In the genomic region with DNA sequence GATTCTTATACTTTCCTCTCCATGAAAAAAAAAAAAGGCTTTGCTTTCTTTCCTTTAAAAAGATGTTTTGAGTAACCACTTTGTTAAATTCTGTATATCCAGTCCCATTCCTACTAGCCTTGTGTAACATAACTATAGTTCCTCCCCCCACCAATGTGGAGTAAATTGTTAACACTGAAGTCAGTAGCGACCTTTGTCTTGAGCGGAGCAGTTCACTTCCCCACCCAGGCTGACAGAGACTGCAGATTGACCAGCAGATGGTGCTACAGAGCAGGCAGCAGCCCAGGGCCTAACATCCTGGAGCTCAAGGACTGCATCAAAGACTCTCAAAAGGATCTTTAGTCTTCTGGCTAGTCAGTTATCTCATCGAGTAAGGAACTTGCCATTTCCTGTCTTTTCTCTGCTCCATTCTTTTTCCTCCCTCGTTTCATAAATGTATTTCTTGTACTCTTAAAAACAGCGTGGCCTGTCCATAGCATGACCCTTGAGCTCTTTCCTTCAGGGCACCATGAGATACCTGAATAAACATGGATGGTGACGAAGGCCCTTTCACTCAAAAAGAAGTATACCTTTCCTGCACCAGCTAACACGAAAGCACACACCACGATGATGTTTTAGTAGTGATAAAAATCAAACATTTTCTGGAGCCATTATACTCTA, we compare ENCODE assay signal across 1 cellular context.
TF ChIP-seq lines count a peak whose summit lies in the region.

No MANE protein-coding gene starts in this region.

TF ChIP-seq in HepG2, 621 proteins besides CTCF, POLR2A, EP300 and RAD21 (continued from another document and continues in another):
- TF ChIP-seq ZNF589 (CRISPR knock-in tag; conservative IDR thresholded peaks at IDR 0.05): no peak
- no peak for TF ChIP-seq MAF1 (CRISPR knock-in tag; IDR thresholded peaks at IDR 0.05; ENCODE audit: borderline replicate concordance)
- TF ChIP-seq ISX (CRISPR knock-in tag; conservative IDR thresholded peaks at IDR 0.05): no peak
- peak; percentile 33; the same call in 1 of the 2 replicates for TF ChIP-seq ZNF616 (CRISPR knock-in tag; IDR thresholded peaks at IDR 0.05; ENCODE audit: low read depth)
- TF ChIP-seq ZNF792 (CRISPR knock-in tag; IDR thresholded peaks at IDR 0.05): peak; percentile 46; the same call in 1 of the 2 replicates
- no peak for TF ChIP-seq CHD4 (IDR thresholded peaks at IDR 0.05; ENCODE audit: borderline replicate concordance, low read length)
- no peak for TF ChIP-seq ZNF496 (CRISPR knock-in tag; IDR thresholded peaks at IDR 0.05; ENCODE audit: insufficient replicate concordance)
- TF ChIP-seq, protein P1, sequence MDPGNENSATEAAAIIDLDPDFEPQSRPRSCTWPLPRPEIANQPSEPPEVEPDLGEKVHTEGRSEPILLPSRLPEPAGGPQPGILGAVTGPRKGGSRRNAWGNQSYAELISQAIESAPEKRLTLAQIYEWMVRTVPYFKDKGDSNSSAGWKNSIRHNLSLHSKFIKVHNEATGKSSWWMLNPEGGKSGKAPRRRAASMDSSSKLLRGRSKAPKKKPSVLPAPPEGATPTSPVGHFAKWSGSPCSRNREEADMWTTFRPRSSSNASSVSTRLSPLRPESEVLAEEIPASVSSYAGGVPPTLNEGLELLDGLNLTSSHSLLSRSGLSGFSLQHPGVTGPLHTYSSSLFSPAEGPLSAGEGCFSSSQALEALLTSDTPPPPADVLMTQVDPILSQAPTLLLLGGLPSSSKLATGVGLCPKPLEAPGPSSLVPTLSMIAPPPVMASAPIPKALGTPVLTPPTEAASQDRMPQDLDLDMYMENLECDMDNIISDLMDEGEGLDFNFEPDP (CRISPR knock-in tag; conservative IDR thresholded peaks at IDR 0.05): no peak
- TF ChIP-seq ZNF33A (CRISPR knock-in tag; IDR thresholded peaks at IDR 0.05; ENCODE audit: borderline replicate concordance): no peak
- TF ChIP-seq, protein P2, sequence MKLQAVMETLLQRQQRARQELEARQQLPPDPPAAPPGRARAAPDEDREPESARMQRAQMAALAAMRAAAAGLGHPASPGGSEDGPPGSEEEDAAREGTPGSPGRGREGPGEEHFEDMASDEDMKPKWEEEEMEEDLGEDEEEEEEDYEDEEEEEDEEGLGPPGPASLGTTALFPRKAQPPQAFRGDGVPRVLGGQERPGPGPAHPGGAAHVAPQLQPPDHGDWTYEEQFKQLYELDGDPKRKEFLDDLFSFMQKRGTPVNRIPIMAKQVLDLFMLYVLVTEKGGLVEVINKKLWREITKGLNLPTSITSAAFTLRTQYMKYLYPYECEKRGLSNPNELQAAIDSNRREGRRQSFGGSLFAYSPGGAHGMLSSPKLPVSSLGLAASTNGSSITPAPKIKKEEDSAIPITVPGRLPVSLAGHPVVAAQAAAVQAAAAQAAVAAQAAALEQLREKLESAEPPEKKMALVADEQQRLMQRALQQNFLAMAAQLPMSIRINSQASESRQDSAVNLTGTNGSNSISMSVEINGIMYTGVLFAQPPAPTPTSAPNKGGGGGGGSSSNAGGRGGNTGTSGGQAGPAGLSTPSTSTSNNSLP (IDR thresholded peaks at IDR 0.05; ENCODE audit: low read depth, low read length): no peak
- peak; percentile 96 for TF ChIP-seq ZMYM4 (CRISPR knock-in tag; IDR thresholded peaks at IDR 0.05)
- TF ChIP-seq ZNF124 (CRISPR knock-in tag; IDR thresholded peaks at IDR 0.05): no peak
- TF ChIP-seq ZNF672 (CRISPR knock-in tag; IDR thresholded peaks at IDR 0.05): no peak
- TF ChIP-seq IRF2 (CRISPR knock-in tag; IDR thresholded peaks at IDR 0.05): peak; percentile 62
- no peak for TF ChIP-seq ZNF775 (CRISPR knock-in tag; IDR thresholded peaks at IDR 0.05; ENCODE audit: borderline replicate concordance)
- no peak for TF ChIP-seq ARNT (IDR thresholded peaks at IDR 0.05)
- TF ChIP-seq MXI1 (IDR thresholded peaks at IDR 0.05; ENCODE audit: borderline replicate concordance, low read depth, low read length): no peak
- peak; percentile 63 for TF ChIP-seq MED1 (CRISPR knock-in tag; IDR thresholded peaks at IDR 0.05)
- no peak for TF ChIP-seq SRY (CRISPR knock-in tag; IDR thresholded peaks at IDR 0.05)
- TF ChIP-seq, protein P3, sequence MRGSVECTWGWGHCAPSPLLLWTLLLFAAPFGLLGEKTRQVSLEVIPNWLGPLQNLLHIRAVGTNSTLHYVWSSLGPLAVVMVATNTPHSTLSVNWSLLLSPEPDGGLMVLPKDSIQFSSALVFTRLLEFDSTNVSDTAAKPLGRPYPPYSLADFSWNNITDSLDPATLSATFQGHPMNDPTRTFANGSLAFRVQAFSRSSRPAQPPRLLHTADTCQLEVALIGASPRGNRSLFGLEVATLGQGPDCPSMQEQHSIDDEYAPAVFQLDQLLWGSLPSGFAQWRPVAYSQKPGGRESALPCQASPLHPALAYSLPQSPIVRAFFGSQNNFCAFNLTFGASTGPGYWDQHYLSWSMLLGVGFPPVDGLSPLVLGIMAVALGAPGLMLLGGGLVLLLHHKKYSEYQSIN (CRISPR knock-in tag; IDR thresholded peaks at IDR 0.05; ENCODE audit: borderline replicate concordance): no peak
- TF ChIP-seq GABPA (IDR thresholded peaks at IDR 0.05; ENCODE audit: low read depth, low read length): no peak
- no peak for TF ChIP-seq GABPA (CRISPR knock-in tag; IDR thresholded peaks at IDR 0.05; ENCODE audit: low read depth)
- TF ChIP-seq, protein P4, sequence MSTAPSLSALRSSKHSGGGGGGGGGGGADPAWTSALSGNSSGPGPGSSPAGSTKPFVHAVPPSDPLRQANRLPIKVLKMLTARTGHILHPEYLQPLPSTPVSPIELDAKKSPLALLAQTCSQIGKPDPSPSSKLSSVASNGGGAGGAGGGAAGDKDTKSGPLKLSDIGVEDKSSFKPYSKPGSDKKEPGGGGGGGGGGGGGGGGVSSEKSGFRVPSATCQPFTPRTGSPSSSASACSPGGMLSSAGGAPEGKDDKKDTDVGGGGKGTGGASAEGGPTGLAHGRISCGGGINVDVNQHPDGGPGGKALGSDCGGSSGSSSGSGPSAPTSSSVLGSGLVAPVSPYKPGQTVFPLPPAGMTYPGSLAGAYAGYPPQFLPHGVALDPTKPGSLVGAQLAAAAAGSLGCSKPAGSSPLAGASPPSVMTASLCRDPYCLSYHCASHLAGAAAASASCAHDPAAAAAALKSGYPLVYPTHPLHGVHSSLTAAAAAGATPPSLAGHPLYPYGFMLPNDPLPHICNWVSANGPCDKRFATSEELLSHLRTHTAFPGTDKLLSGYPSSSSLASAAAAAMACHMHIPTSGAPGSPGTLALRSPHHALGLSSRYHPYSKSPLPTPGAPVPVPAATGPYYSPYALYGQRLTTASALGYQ (CRISPR knock-in tag; IDR thresholded peaks at IDR 0.05): no peak
- no peak for TF ChIP-seq PHF8 (CRISPR knock-in tag; IDR thresholded peaks at IDR 0.05)
- TF ChIP-seq ZNF720 (CRISPR knock-in tag; IDR thresholded peaks at IDR 0.05): no peak
- no peak for TF ChIP-seq NFE2 (CRISPR knock-in tag; IDR thresholded peaks at IDR 0.05)
- TF ChIP-seq ZNF484 (CRISPR knock-in tag; IDR thresholded peaks at IDR 0.05; ENCODE audit: borderline replicate concordance, low read depth): no peak
- TF ChIP-seq RFX1 (IDR thresholded peaks at IDR 0.05): no peak
- no peak for TF ChIP-seq AHR (CRISPR knock-in tag; IDR thresholded peaks at IDR 0.05)
- TF ChIP-seq, protein P5, sequence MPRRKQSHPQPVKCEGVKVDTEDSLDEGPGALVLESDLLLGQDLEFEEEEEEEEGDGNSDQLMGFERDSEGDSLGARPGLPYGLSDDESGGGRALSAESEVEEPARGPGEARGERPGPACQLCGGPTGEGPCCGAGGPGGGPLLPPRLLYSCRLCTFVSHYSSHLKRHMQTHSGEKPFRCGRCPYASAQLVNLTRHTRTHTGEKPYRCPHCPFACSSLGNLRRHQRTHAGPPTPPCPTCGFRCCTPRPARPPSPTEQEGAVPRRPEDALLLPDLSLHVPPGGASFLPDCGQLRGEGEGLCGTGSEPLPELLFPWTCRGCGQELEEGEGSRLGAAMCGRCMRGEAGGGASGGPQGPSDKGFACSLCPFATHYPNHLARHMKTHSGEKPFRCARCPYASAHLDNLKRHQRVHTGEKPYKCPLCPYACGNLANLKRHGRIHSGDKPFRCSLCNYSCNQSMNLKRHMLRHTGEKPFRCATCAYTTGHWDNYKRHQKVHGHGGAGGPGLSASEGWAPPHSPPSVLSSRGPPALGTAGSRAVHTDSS (CRISPR knock-in tag; conservative IDR thresholded peaks at IDR 0.05): no peak
- TF ChIP-seq NR2F6 (IDR thresholded peaks at IDR 0.05): peak; percentile 40; the same call in 1 of the 2 replicates
- TF ChIP-seq NR2F6 (CRISPR knock-in tag; IDR thresholded peaks at IDR 0.05): peak; percentile 66
- TF ChIP-seq, protein P6, sequence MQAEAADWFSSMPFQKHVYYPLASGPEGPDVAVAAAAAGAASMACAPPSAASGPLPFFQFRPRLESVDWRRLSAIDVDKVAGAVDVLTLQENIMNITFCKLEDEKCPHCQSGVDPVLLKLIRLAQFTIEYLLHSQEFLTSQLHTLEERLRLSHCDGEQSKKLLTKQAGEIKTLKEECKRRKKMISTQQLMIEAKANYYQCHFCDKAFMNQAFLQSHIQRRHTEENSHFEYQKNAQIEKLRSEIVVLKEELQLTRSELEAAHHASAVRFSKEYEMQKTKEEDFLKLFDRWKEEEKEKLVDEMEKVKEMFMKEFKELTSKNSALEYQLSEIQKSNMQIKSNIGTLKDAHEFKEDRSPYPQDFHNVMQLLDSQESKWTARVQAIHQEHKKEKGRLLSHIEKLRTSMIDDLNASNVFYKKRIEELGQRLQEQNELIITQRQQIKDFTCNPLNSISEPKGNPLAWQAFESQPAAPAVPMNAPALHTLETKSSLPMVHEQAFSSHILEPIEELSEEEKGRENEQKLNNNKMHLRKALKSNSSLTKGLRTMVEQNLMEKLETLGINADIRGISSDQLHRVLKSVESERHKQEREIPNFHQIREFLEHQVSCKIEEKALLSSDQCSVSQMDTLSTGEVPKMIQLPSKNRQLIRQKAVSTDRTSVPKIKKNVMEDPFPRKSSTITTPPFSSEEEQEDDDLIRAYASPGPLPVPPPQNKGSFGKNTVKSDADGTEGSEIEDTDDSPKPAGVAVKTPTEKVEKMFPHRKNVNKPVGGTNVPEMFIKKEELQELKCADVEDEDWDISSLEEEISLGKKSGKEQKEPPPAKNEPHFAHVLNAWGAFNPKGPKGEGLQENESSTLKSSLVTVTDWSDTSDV (CRISPR knock-in tag; IDR thresholded peaks at IDR 0.05): no peak
- TF ChIP-seq ZNF451 (CRISPR knock-in tag; IDR thresholded peaks at IDR 0.05): no peak
- peak; percentile 91 for TF ChIP-seq POGZ (CRISPR knock-in tag; IDR thresholded peaks at IDR 0.05)
- TF ChIP-seq ZNF3 (CRISPR knock-in tag; IDR thresholded peaks at IDR 0.05): no peak
- TF ChIP-seq TCF7L2 (IDR thresholded peaks at IDR 0.05; ENCODE audit: low read depth, low read length): no peak
- TF ChIP-seq ZNF180 (CRISPR knock-in tag; IDR thresholded peaks at IDR 0.05; ENCODE audit: borderline replicate concordance, low read depth): no peak
- no peak for TF ChIP-seq IRX3 (CRISPR knock-in tag; IDR thresholded peaks at IDR 0.05; ENCODE audit: borderline replicate concordance, low read depth)
- TF ChIP-seq, protein P7, sequence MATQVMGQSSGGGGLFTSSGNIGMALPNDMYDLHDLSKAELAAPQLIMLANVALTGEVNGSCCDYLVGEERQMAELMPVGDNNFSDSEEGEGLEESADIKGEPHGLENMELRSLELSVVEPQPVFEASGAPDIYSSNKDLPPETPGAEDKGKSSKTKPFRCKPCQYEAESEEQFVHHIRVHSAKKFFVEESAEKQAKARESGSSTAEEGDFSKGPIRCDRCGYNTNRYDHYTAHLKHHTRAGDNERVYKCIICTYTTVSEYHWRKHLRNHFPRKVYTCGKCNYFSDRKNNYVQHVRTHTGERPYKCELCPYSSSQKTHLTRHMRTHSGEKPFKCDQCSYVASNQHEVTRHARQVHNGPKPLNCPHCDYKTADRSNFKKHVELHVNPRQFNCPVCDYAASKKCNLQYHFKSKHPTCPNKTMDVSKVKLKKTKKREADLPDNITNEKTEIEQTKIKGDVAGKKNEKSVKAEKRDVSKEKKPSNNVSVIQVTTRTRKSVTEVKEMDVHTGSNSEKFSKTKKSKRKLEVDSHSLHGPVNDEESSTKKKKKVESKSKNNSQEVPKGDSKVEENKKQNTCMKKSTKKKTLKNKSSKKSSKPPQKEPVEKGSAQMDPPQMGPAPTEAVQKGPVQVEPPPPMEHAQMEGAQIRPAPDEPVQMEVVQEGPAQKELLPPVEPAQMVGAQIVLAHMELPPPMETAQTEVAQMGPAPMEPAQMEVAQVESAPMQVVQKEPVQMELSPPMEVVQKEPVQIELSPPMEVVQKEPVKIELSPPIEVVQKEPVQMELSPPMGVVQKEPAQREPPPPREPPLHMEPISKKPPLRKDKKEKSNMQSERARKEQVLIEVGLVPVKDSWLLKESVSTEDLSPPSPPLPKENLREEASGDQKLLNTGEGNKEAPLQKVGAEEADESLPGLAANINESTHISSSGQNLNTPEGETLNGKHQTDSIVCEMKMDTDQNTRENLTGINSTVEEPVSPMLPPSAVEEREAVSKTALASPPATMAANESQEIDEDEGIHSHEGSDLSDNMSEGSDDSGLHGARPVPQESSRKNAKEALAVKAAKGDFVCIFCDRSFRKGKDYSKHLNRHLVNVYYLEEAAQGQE (IDR thresholded peaks at IDR 0.05; ENCODE audit: borderline replicate concordance in 1 of 2, low read depth in 1 of 2, low read length in 2 of 2): no peak
- TF ChIP-seq ZNF878 (CRISPR knock-in tag; IDR thresholded peaks at IDR 0.05): no peak
- TF ChIP-seq RCOR2 (CRISPR knock-in tag; IDR thresholded peaks at IDR 0.05): 0 out of 2 replicates have a peak, but pooled peaks have one; percentile 16
- TF ChIP-seq, protein P8, sequence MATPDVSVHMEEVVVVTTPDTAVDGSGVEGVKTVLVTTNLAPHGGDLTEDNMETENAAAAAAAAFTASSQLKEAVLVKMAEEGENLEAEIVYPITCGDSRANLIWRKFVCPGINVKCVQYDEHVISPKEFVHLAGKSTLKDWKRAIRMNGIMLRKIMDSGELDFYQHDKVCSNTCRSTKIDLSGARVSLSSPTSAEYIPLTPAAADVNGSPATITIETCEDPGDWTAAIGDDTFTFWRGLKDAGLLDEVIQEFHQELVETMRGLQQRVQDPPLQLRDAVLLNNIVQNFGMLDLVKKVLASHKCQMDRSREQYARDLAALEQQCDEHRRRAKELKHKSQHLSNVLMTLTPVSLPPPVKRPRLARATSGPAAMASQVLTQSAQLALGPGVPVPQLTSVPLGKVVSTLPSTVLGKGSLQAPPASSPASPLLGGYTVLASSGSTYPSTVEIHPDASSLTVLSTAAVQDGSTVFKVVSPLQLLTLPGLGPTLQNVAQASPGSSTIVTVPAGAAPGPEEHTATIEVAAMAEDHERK (CRISPR knock-in tag; IDR thresholded peaks at IDR 0.05; ENCODE audit: low read depth): no peak
- TF ChIP-seq ZNF382 (CRISPR knock-in tag; IDR thresholded peaks at IDR 0.05; ENCODE audit: borderline replicate concordance): no peak
- TF ChIP-seq NR2C2 (CRISPR knock-in tag; IDR thresholded peaks at IDR 0.05; ENCODE audit: borderline replicate concordance): no peak
- peak; percentile 77; the same call in 1 of the 2 replicates for TF ChIP-seq ZNF331 (CRISPR knock-in tag; IDR thresholded peaks at IDR 0.05)
- TF ChIP-seq ZNF383 (CRISPR knock-in tag; IDR thresholded peaks at IDR 0.05; ENCODE audit: borderline replicate concordance): no peak
- no peak for TF ChIP-seq ZNF563 (CRISPR knock-in tag; IDR thresholded peaks at IDR 0.05)
- TF ChIP-seq ZFP82 (CRISPR knock-in tag; IDR thresholded peaks at IDR 0.05; ENCODE audit: borderline replicate concordance): no peak
- no peak for TF ChIP-seq NFRKB (IDR thresholded peaks at IDR 0.05)
- TF ChIP-seq ZNF644 (CRISPR knock-in tag; IDR thresholded peaks at IDR 0.05; ENCODE audit: low read depth): peak; percentile 92
